ENCODE assay signal across 15 cellular contexts in genomic region chr1:164773146-164773545, GRCh38.
A peak's percentile ranks its signal among the peaks of the same experiment; 100 is the strongest.
DNase-seq lines count a peak whose midpoint lies in the region; ATAC-seq, FAIRE-seq and TF ChIP-seq lines count a peak whose summit lies in the region.
"Had no signal": no experiment of that assay in that cellular context is flagged by ENCODE, and none has a peak within 500 bp of the region (broad histone marks: within the 10 kb centered on the region; RNA-seq: fewer than 3 reads in every experiment).

No MANE protein-coding gene starts in this region.

- H3K27ac Mint-ChIP-seq in nephron progenitor cell (peak overlapping the region; percentile 93), type B pancreatic cell (peak overlapping the region; percentile 92)
- H3K27ac Mint-ChIP-seq: activated CD4-positive, alpha-beta memory T cell treated with anti-CD3 and anti-CD28 coated beads, Interleukin-2, amount 10 ng/mL, durations not matched to agents 7 days and 5 days had no signal

- DNase-seq in NCI-H2107 treated with DMSO at 0.1 percent for 48 hours (lab: John Stamatoyannopoulos, UW; ENCODE audit: unreplicated experiment) (peak; percentile 27), NCI-H2107 (lab: John Stamatoyannopoulos, UW) (no peak), bronchial epithelial cell (ENCODE audit: low read depth) (peak; percentile 28), nephron progenitor cell (no peak), type B pancreatic cell (ENCODE audit: extremely low spot score, unreplicated experiment) (no peak), HEK293T (ENCODE audit: extremely low spot score) (no peak), NCI-H526 treated with DMSO at 0.1 percent for 48 hours (lab: John Stamatoyannopoulos, UW) (no peak)
- DNase-seq: 8988T; activated CD4-positive, alpha-beta memory T cell treated with anti-CD3 and anti-CD28 coated beads, Interleukin-2, amount 10 ng/mL, durations not matched to agents 7 days and 5 days; activated effector memory CD4-positive, alpha-beta T cell treated with anti-CD3 and anti-CD28 coated beads, Interleukin-2, amount 50 U/mL, for 16 hours; hypothalamus had no signal

- H3K4me3 Mint-ChIP-seq in nephron progenitor cell (peak overlapping the region; percentile 17), type B pancreatic cell (peak overlapping the region; percentile 56)
- H3K4me3 Mint-ChIP-seq: activated CD4-positive, alpha-beta memory T cell treated with anti-CD3 and anti-CD28 coated beads, Interleukin-2, amount 10 ng/mL, durations not matched to agents 7 days and 5 days; stimulated activated naive CD8-positive, alpha-beta T cell treated with anti-CD3 and anti-CD28 coated beads, Interleukin-15, amount 100 ng/mL, for 72 hours had no signal

- POLR2A ChIA-PET in HEK293T (lab: Yijun Ruan, JAX): interaction anchor here (0.7 to 1.0 kb wide), 2 partner anchors 13 to 171 kb away, joined by 3 read pairs; no protein-coding TSS in a partner anchor

- no peak for FAIRE-seq in bronchial epithelial cell (lab: Jason Lieb, UNC)
- FAIRE-seq: HepG2 had no signal

- H3K4me1 Mint-ChIP-seq in nephron progenitor cell (peaks cover 90% of the 10 kb centered on the region), type B pancreatic cell (ENCODE audit: unreplicated experiment) (peaks cover 81% of the 10 kb centered on the region)
- H3K4me1 Mint-ChIP-seq: activated CD4-positive, alpha-beta memory T cell treated with anti-CD3 and anti-CD28 coated beads, Interleukin-2, amount 10 ng/mL, durations not matched to agents 7 days and 5 days; stimulated activated naive CD8-positive, alpha-beta T cell treated with anti-CD3 and anti-CD28 coated beads, Interleukin-15, amount 100 ng/mL, for 72 hours had no signal

- CTCF ChIA-PET in HEK293T (lab: Yijun Ruan, JAX): no interaction called here

- H3K36me3 ChIP-seq in bronchial epithelial cell (ENCODE audit: control insufficient read depth, insufficient read depth, low read length): no peaks in the 10 kb centered on the region
- H3K36me3 ChIP-seq: lower lobe of right lung had no signal

- H3K27me3 ChIP-seq in bronchial epithelial cell (ENCODE audit: control insufficient read depth, insufficient read depth, low read length): no peaks in the 10 kb centered on the region

- H3K4me3 ChIP-seq in bronchial epithelial cell (ENCODE audit: low read depth, low read length): no peak overlapping the region
- H3K4me3 ChIP-seq: lower lobe of right lung had no signal

- TF ChIP-seq CTCF in bronchial epithelial cell (IDR thresholded peaks at IDR 0.05; ENCODE audit: insufficient read depth, low read length, severe bottlenecking) (no peak), nephron progenitor cell (IDR thresholded peaks at IDR 0.05) (no peak), type B pancreatic cell (conservative IDR thresholded peaks at IDR 0.05) (no peak)

- no peak for ATAC-seq in HG02938 (IDR thresholded peaks at IDR 0.05; ENCODE audit: unreplicated experiment)
- ATAC-seq: HepG2 had no signal

- H3K27me3 Mint-ChIP-seq in nephron progenitor cell (ENCODE audit: low read depth, poor library complexity) (peaks cover 2% of the 10 kb centered on the region), type B pancreatic cell (no peaks in the 10 kb centered on the region)
- H3K27me3 Mint-ChIP-seq: stimulated activated naive CD8-positive, alpha-beta T cell treated with anti-CD3 and anti-CD28 coated beads, Interleukin-15, amount 100 ng/mL, for 72 hours had no signal

- no peaks in the 10 kb centered on the region for H3K9me3 Mint-ChIP-seq in nephron progenitor cell
- no peaks in the 10 kb centered on the region for H3K9me3 Mint-ChIP-seq in type B pancreatic cell

- H3K36me3 Mint-ChIP-seq in nephron progenitor cell (ENCODE audit: low read depth): peaks cover 23% of the 10 kb centered on the region
- H3K36me3 Mint-ChIP-seq in type B pancreatic cell: peaks cover 36% of the 10 kb centered on the region

TF ChIP-seq in HEK293T, 16 proteins besides CTCF, POLR2A, EP300 and RAD21:
- TF ChIP-seq FOXM1 (IDR thresholded peaks at IDR 0.05; ENCODE audit: borderline replicate concordance) (no peak), SUZ12 (IDR thresholded peaks at IDR 0.05) (no peak), BHLHE40 (IDR thresholded peaks at IDR 0.05; ENCODE audit: borderline replicate concordance) (no peak), FOXK2 (IDR thresholded peaks at IDR 0.05) (no peak), HDGF (IDR thresholded peaks at IDR 0.05; ENCODE audit: borderline replicate concordance) (no peak), LEF1 (IDR thresholded peaks at IDR 0.05; ENCODE audit: borderline replicate concordance) (no peak)

Comparison
In these comparisons a context has a peak if more than half of its experiments do, and no peak if none do; other contexts are left out.
1. DNase-seq: peak in NCI-H2107 treated with DMSO at 0.1 percent for 48 hours (single experiment) and bronchial epithelial cell (single experiment); none in NCI-H2107 (single experiment), nephron progenitor cell (single experiment), type B pancreatic cell (single experiment), HEK293T (single experiment) and NCI-H526 treated with DMSO at 0.1 percent for 48 hours (single experiment).